ENCODE assay signal across 13 cellular contexts in genomic region chr4:180557348-180557747, GRCh38.
DNase-seq lines count a peak whose midpoint lies in the region; ATAC-seq and TF ChIP-seq lines count a peak whose summit lies in the region.
"Had no signal": no experiment of that assay in that cellular context is flagged by ENCODE, and none has a peak within 500 bp of the region (broad histone marks: within the 10 kb centered on the region; RNA-seq: fewer than 3 reads in every experiment).

No MANE protein-coding gene starts in this region.

- no peaks in the 10 kb centered on the region for H3K9me3 ChIP-seq in DND-41 (ENCODE audit: insufficient read depth, low read length, severe bottlenecking)
- H3K9me3 ChIP-seq: vagina had no signal

- no peak overlapping the region for H3K4me2 ChIP-seq in DND-41 (ENCODE audit: insufficient read depth, low read length)

- no peaks in the 10 kb centered on the region for H3K4me1 ChIP-seq in DND-41 (ENCODE audit: insufficient read depth, low read length)
- H3K4me1 ChIP-seq: vagina had no signal

- H3K79me2 ChIP-seq in DND-41 (ENCODE audit: insufficient read depth, low read length), result no peaks in the 10 kb centered on the region

- in situ Hi-C loops in KBM-7 (cut with MboI; ENCODE audit: low pct_unique_long_range_greater_than_20kb, low sequenced_read_pairs), result no loop called here

- no peak overlapping the region for H3K9ac ChIP-seq in DND-41 (ENCODE audit: low read depth, low read length)

- no peak overlapping the region for H3K27ac ChIP-seq in DND-41 (ENCODE audit: low read length)
- H3K27ac ChIP-seq: vagina had no signal

- H2AFZ ChIP-seq in DND-41 (ENCODE audit: low read depth, low read length), result no peak overlapping the region

- no peaks in the 10 kb centered on the region for H3K27me3 ChIP-seq in DND-41 (ENCODE audit: insufficient read depth, low read length, poor library complexity)
- H3K27me3 ChIP-seq: vagina had no signal

- no peaks in the 10 kb centered on the region for H3K36me3 ChIP-seq in DND-41 (ENCODE audit: insufficient read depth, low read length)
- H3K36me3 ChIP-seq: vagina had no signal

- H3K4me3 ChIP-seq in DND-41 (ENCODE audit: low read depth in 1 of 2, low read length in 2 of 2), result no peak overlapping the region
- H3K4me3 ChIP-seq in choroid plexus epithelial cell (ENCODE audit: low read depth, low read length), result no peak overlapping the region
- H3K4me3 ChIP-seq: vagina had no signal

- TF ChIP-seq CTCF in DND-41 (IDR thresholded peaks at IDR 0.05; ENCODE audit: borderline replicate concordance, extremely low read depth, low read length, poor library complexity, severe bottlenecking), result peak; percentile 37
- no peak for TF ChIP-seq CTCF in GM20000 (IDR thresholded peaks at IDR 0.05; ENCODE audit: extremely low read depth, missing control alignments)
- TF ChIP-seq CTCF in choroid plexus epithelial cell (conservative IDR thresholded peaks at IDR 0.05; ENCODE audit: low read depth, low read length), result peak; percentile 4

- H4K20me1 ChIP-seq in DND-41 (ENCODE audit: insufficient read depth, low read length), result no peaks in the 10 kb centered on the region

- DNase-seq in DND-41, result no peak
- DNase-seq in GM20000 (ENCODE audit: low spot score), result peak; percentile 8
- DNase-seq in KBM-7, result peak; percentile 7
- DNase-seq in choroid plexus epithelial cell (ENCODE audit: low read depth), result no peak
- DNase-seq in OCI-M2 (lab: John Stamatoyannopoulos, UW; ENCODE audit: unreplicated experiment), result no peak
- DNase-seq in NCI-H446 (lab: John Stamatoyannopoulos, UW), result no peak
- DNase-seq: activated CD4-positive, alpha-beta T cell treated with anti-CD3 and anti-CD28 coated beads for 4 hours; CD4-positive, alpha-beta memory T cell; cerebellar nuclear complex; NCI-H345 had no signal

- ATAC-seq in DND-41 (ENCODE audit: insufficient read depth, low read depth) (no peak), GM18861 (IDR thresholded peaks at IDR 0.05; ENCODE audit: unreplicated experiment) (no peak), HG02852 (IDR thresholded peaks at IDR 0.05; ENCODE audit: unreplicated experiment) (no peak)

Comparison
In these comparisons a context has a peak if more than half of its experiments do, and no peak if none do; other contexts are left out.
1. DNase-seq: peak in GM20000 (single experiment) and KBM-7 (single experiment); none in DND-41 (single experiment), choroid plexus epithelial cell (single experiment), OCI-M2 (single experiment) and NCI-H446 (0 of 2).